12 cellular contexts compared by ENCODE assay signal in genomic region chr5:149435015-149435376, GRCh38. TPM values are rescaled to one million over a fixed set of nuclear protein-coding genes. Genes with fewer than 3 reads are reported as not detected.
DNase-seq lines count a peak whose midpoint lies in the region; ATAC-seq and TF ChIP-seq lines count a peak whose summit lies in the region.
"Had no signal": no experiment of that assay in that cellular context is flagged by ENCODE, and none has a peak within 500 bp of the region (broad histone marks: within the 10 kb centered on the region; RNA-seq: fewer than 3 reads in every experiment).

No MANE protein-coding gene starts in this region.

- no peaks in the 10 kb centered on the region for H3K4me1 ChIP-seq in cardiac muscle cell (ENCODE audit: low read depth)
- peaks cover 0 to 2% of the 10 kb centered on the region in 2 donors for H3K4me1 ChIP-seq in ascending aorta
- peaks cover 15% of the 10 kb centered on the region for H3K4me1 ChIP-seq in rectal smooth muscle tissue (ENCODE audit: control insufficient read depth, insufficient read depth, low read length)
- peaks cover 35% of the 10 kb centered on the region for H3K4me1 ChIP-seq in vagina

- DNase-seq in cardiac muscle cell (ENCODE audit: low read depth in 1 of 2, low spot score in 1 of 2), result no peak
- no peak for DNase-seq in left ventricle myocardium superior
- DNase-seq in ascending aorta (ENCODE audit: low spot score in 2 of 2), result no peak
- DNase-seq in vagina (ENCODE audit: extremely low spot score in 2 of 2), result no peak
- DNase-seq: NCI-H774 had no signal

- TF ChIP-seq POLR2A in vagina (IDR thresholded peaks at IDR 0.05), result no peak

- no peak for TF ChIP-seq CTCF in cardiac muscle cell (IDR thresholded peaks at IDR 0.05; ENCODE audit: low read depth, low read length)
- no peak for TF ChIP-seq CTCF in ascending aorta (IDR thresholded peaks at IDR 0.05)
- no peak for TF ChIP-seq CTCF in vagina (IDR thresholded peaks at IDR 0.05)

- no peaks in the 10 kb centered on the region for H3K9me3 ChIP-seq in cardiac muscle cell (ENCODE audit: low read depth)
- no peaks in the 10 kb centered on the region for H3K9me3 ChIP-seq in ascending aorta
- H3K9me3 ChIP-seq in vagina, result no peaks in the 10 kb centered on the region

- H3K27ac ChIP-seq in cardiac muscle cell (peak overlapping the region; percentile 20), ascending aorta (peak overlapping the region; percentile 80 to 88), rectal smooth muscle tissue (ENCODE audit: low read depth, low read length) (peak overlapping the region; percentile 53), vagina (peak overlapping the region; percentile 53)

- H3K9ac ChIP-seq in rectal smooth muscle tissue (ENCODE audit: low read length), result no peak overlapping the region

- intact Hi-C loops in left ventricle myocardium superior (cut with micrococcal nuclease) (loop anchor here (5.0 kb wide), 1 partner anchor 127 kb away; no protein-coding TSS in a partner anchor), ascending aorta (cut with DNase I) (loop anchor here (2.0 kb wide), 1 partner anchor 68 kb away; no protein-coding TSS in a partner anchor), vagina (cut with DNase I) (no loop called here)

- H3K4me3 ChIP-seq in cardiac muscle cell (no peak overlapping the region), ascending aorta (no peak overlapping the region), rectal smooth muscle tissue (ENCODE audit: low read length) (no peak overlapping the region), vagina (no peak overlapping the region)

- no peak for ATAC-seq in left ventricle myocardium superior
- no peak for ATAC-seq in GM21723 (IDR thresholded peaks at IDR 0.05; ENCODE audit: unreplicated experiment)
- ATAC-seq in activated CD4-positive, CD25-positive, alpha-beta regulatory T cell treated with anti-CD3 and anti-CD28 coated beads, Interleukin-2, amount 50 U/mL, for 24 hours, result no peak

- H3K27me3 ChIP-seq in cardiac muscle cell (no peaks in the 10 kb centered on the region), ascending aorta (no peaks in the 10 kb centered on the region), rectal smooth muscle tissue (ENCODE audit: control insufficient read depth, insufficient read depth, low read length) (no peaks in the 10 kb centered on the region), vagina (no peaks in the 10 kb centered on the region)

- H3K36me3 ChIP-seq in cardiac muscle cell (peaks cover 6% of the 10 kb centered on the region), ascending aorta (peaks cover 4 to 8% of the 10 kb centered on the region in 2 donors), rectal smooth muscle tissue (ENCODE audit: control insufficient read depth, insufficient read depth, low read length) (peaks cover 8% of the 10 kb centered on the region), vagina (no peaks in the 10 kb centered on the region)

RNA-seq across cellular contexts. Expression of gene IL17B, which starts 55.9 kb away (rescaled TPM):
- 6.4 and 9.0 TPM in 2 replicates for total RNA-seq in cardiac muscle cell
- 3.9 and 5.8 TPM in 2 replicates for polyA plus RNA-seq in cardiac muscle cell
- not detected for total RNA-seq in left ventricle myocardium superior
- total RNA-seq in ascending aorta, result 46.8 TPM
- total RNA-seq in vagina, result 2.7 TPM
- total RNA-seq: CD8-positive, alpha-beta memory T cell; Daoy; H1; M059J had no signal
- polyA plus RNA-seq: CD8-positive, alpha-beta memory T cell had no signal

Comparison
In these comparisons a context has a peak if more than half of its experiments do, and no peak if none do; other contexts are left out.
1. H3K27ac ChIP-seq: peak in every context shown above with its lines; median percentile 84 in ascending aorta; 53 in rectal smooth muscle tissue; 53 in vagina; 20 in cardiac muscle cell.